Comparison of ENCODE assay signal across 11 cellular contexts in the genomic region with DNA sequence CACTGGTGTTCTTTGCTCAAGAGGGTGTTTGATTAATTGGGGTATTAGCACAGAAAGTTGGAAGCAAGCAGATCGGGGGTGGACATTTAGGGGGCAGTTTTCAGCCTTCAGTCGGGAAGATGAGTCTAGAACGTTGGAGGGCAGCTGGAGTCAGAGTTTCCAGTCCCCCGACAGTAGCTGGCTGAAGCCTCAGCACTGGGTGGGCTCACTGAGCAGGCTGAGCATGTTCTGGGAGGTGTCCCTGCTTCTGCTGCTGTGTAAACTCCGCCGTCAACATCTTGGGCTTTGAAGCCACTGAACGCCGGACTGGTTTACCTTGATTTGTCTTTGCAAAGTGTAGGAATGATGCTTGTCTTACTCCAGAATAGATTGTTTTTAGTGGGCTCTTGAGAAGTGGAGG. TPM values are rescaled to one million over a fixed set of nuclear protein-coding genes. Genes with fewer than 3 reads are reported as not detected.
DNase-seq lines count a peak whose midpoint lies in the region; ATAC-seq and TF ChIP-seq lines count a peak whose summit lies in the region.
"Had no signal": no experiment of that assay in that cellular context is flagged by ENCODE, and none has a peak within 500 bp of the region (broad histone marks: within the 10 kb centered on the region; RNA-seq: fewer than 3 reads in every experiment).

No MANE protein-coding gene starts in this region.

- H3K27ac Mint-ChIP-seq in activated naive CD4-positive, alpha-beta T cell treated with anti-CD3 and anti-CD28 coated beads, Interleukin-2, amount 50 U/mL, for 24 hours: peak overlapping the region; percentile 92
- H3K27ac Mint-ChIP-seq in T-helper 17 cell: peak overlapping the region; percentile 73
- peak overlapping the region; percentile 56 for H3K27ac Mint-ChIP-seq in glutamatergic neuron (ENCODE audit: unreplicated experiment)
- peak overlapping the region; percentile 24 for H3K27ac Mint-ChIP-seq in stimulated activated effector memory CD8-positive, alpha-beta T cell treated with anti-CD3 and anti-CD28 coated beads, Interleukin-12 subunit alpha, Interleukin-12 subunit beta, amount 100 ng/mL, for 72 hours

- no peak for ATAC-seq in T-helper 17 cell
- ATAC-seq in stimulated activated effector memory CD8-positive, alpha-beta T cell treated with anti-CD3 and anti-CD28 coated beads, Interleukin-12 subunit alpha, Interleukin-12 subunit beta, amount 100 ng/mL, for 72 hours: no peak
- no peak for ATAC-seq in left colon

- intact Hi-C loops in left colon (cut with DNase I, micrococcal nuclease): loop anchor here in 1 of 2 donors (10.0 kb wide), 1 partner anchor 320 kb away; no protein-coding TSS in a partner anchor

- peak overlapping the region; percentile 59 for H3K4me3 Mint-ChIP-seq in activated naive CD4-positive, alpha-beta T cell treated with anti-CD3 and anti-CD28 coated beads, Interleukin-2, amount 50 U/mL, for 24 hours
- H3K4me3 Mint-ChIP-seq in T-helper 17 cell (peak overlapping the region; percentile 74), glutamatergic neuron (ENCODE audit: unreplicated experiment) (no peak overlapping the region)
- no peak overlapping the region for H3K4me3 Mint-ChIP-seq in stimulated activated effector memory CD8-positive, alpha-beta T cell treated with anti-CD3 and anti-CD28 coated beads, Interleukin-12 subunit alpha, Interleukin-12 subunit beta, amount 100 ng/mL, for 72 hours

- H3K4me1 Mint-ChIP-seq in activated naive CD4-positive, alpha-beta T cell treated with anti-CD3 and anti-CD28 coated beads, Interleukin-2, amount 50 U/mL, for 24 hours: peaks cover 62% of the 10 kb centered on the region
- H3K4me1 Mint-ChIP-seq in T-helper 17 cell: peaks cover 53% of the 10 kb centered on the region
- H3K4me1 Mint-ChIP-seq in glutamatergic neuron (ENCODE audit: low read depth, unreplicated experiment): peaks cover 30% of the 10 kb centered on the region
- peaks cover 64% of the 10 kb centered on the region for H3K4me1 Mint-ChIP-seq in stimulated activated effector memory CD8-positive, alpha-beta T cell treated with anti-CD3 and anti-CD28 coated beads, Interleukin-12 subunit alpha, Interleukin-12 subunit beta, amount 100 ng/mL, for 72 hours

- H3K27me3 Mint-ChIP-seq in activated naive CD4-positive, alpha-beta T cell treated with anti-CD3 and anti-CD28 coated beads, Interleukin-2, amount 50 U/mL, for 24 hours: no peaks in the 10 kb centered on the region
- H3K27me3 Mint-ChIP-seq in T-helper 17 cell: no peaks in the 10 kb centered on the region
- H3K27me3 Mint-ChIP-seq in glutamatergic neuron (ENCODE audit: unreplicated experiment): peaks cover 2% of the 10 kb centered on the region

- H3K9me3 Mint-ChIP-seq in activated naive CD4-positive, alpha-beta T cell treated with anti-CD3 and anti-CD28 coated beads, Interleukin-2, amount 50 U/mL, for 24 hours: no peaks in the 10 kb centered on the region
- no peaks in the 10 kb centered on the region for H3K9me3 Mint-ChIP-seq in glutamatergic neuron (ENCODE audit: unreplicated experiment)
- H3K9me3 Mint-ChIP-seq in stimulated activated effector memory CD8-positive, alpha-beta T cell treated with anti-CD3 and anti-CD28 coated beads, Interleukin-12 subunit alpha, Interleukin-12 subunit beta, amount 100 ng/mL, for 72 hours: no peaks in the 10 kb centered on the region

- no peak for DNase-seq in activated naive CD4-positive, alpha-beta T cell (lab: John Stamatoyannopoulos, UW)
- DNase-seq in T-helper 17 cell: no peak
- DNase-seq in glutamatergic neuron: no peak
- DNase-seq in stimulated activated effector memory CD8-positive, alpha-beta T cell treated with anti-CD3 and anti-CD28 coated beads, Interleukin-12 subunit alpha, Interleukin-12 subunit beta, amount 100 ng/mL, for 72 hours (ENCODE audit: low spot score in 2 of 2): no peak
- no peak for DNase-seq in left colon
- DNase-seq in foreskin melanocyte: no peak
- no peak for DNase-seq in NCI-H2196 (lab: John Stamatoyannopoulos, UW; ENCODE audit: unreplicated experiment)
- DNase-seq: activated CD4-positive, CD25-positive, alpha-beta regulatory T cell treated with anti-CD3 and anti-CD28 coated beads, Interleukin-2, amount 50 U/mL, for 72 hours; activated gamma-delta T cell; lower lobe of right lung had no signal

- H3K36me3 Mint-ChIP-seq in activated naive CD4-positive, alpha-beta T cell treated with anti-CD3 and anti-CD28 coated beads, Interleukin-2, amount 50 U/mL, for 24 hours: peaks cover 9% of the 10 kb centered on the region
- H3K36me3 Mint-ChIP-seq in T-helper 17 cell (ENCODE audit: low read depth): peaks cover 3% of the 10 kb centered on the region
- no peaks in the 10 kb centered on the region for H3K36me3 Mint-ChIP-seq in glutamatergic neuron (ENCODE audit: unreplicated experiment)
- H3K36me3 Mint-ChIP-seq in stimulated activated effector memory CD8-positive, alpha-beta T cell treated with anti-CD3 and anti-CD28 coated beads, Interleukin-12 subunit alpha, Interleukin-12 subunit beta, amount 100 ng/mL, for 72 hours: peaks cover 79% of the 10 kb centered on the region

- H3K9me3 ChIP-seq in T-helper 17 cell (ENCODE audit: control insufficient read depth, low read length, poor library complexity, severe bottlenecking): no peaks in the 10 kb centered on the region
- H3K9me3 ChIP-seq: lower lobe of right lung had no signal

- no peak for TF ChIP-seq CTCF in glutamatergic neuron (IDR thresholded peaks at IDR 0.05; ENCODE audit: partially characterized antibody, unreplicated experiment)

RNA-seq across cellular contexts. Expression of a gene that starts 15.7 kb away (rescaled TPM):
- total RNA-seq in T-helper 17 cell (1 to 10 TPM; 1.1 to 2.0 TPM), glutamatergic neuron (ENCODE audit: unreplicated experiment) (2.6 TPM), left colon (1 to 10 TPM; 1.9 to 2.3 TPM)

RNA-seq across cellular contexts. Expression of a gene that starts 15.9 kb away (rescaled TPM):
- total RNA-seq in T-helper 17 cell (100 to 1,000 TPM; 107 to 120 TPM), glutamatergic neuron (ENCODE audit: unreplicated experiment) (156 TPM), left colon (100 to 1,000 TPM; 133 to 155 TPM)

Comparison
In these comparisons a context has a peak if more than half of its experiments do, and no peak if none do; other contexts are left out.
1. H3K27ac Mint-ChIP-seq: peak in every context shown above with its lines; median percentile 92 in activated naive CD4-positive, alpha-beta T cell treated with anti-CD3 and anti-CD28 coated beads, Interleukin-2, amount 50 U/mL, for 24 hours; 73 in T-helper 17 cell; 56 in glutamatergic neuron; 24 in stimulated activated effector memory CD8-positive, alpha-beta T cell treated with anti-CD3 and anti-CD28 coated beads, Interleukin-12 subunit alpha, Interleukin-12 subunit beta, amount 100 ng/mL, for 72 hours.
2. H3K4me3 Mint-ChIP-seq: peak in activated naive CD4-positive, alpha-beta T cell treated with anti-CD3 and anti-CD28 coated beads, Interleukin-2, amount 50 U/mL, for 24 hours (single experiment) and T-helper 17 cell (single experiment); none in glutamatergic neuron (single experiment) and stimulated activated effector memory CD8-positive, alpha-beta T cell treated with anti-CD3 and anti-CD28 coated beads, Interleukin-12 subunit alpha, Interleukin-12 subunit beta, amount 100 ng/mL, for 72 hours (single experiment).